In the genomic region with DNA sequence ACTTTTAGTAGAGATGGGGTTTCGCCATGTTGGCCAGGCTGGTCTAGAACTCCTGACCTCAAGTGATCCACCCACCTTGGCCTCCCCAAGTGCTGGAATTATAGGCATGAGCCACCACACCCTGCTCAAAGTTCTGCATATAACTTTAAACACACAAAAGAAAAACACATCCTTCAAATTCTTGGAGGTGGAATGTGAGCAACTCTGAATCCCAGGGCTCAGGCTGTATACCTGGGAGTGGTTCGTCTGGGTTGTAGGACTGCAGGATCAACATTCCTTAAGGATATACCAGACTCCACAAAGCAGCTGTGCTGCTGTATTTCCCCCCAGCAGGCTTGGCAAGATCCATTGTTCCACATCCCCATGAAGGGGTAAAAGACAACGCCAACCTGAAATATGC, we compare ENCODE assay signal across 21 cellular contexts. TPM values are rescaled to one million over a fixed set of nuclear protein-coding genes. Genes with fewer than 3 reads are reported as not detected.
DNase-seq lines count a peak whose midpoint lies in the region; ATAC-seq and TF ChIP-seq lines count a peak whose summit lies in the region.
"Had no signal": no experiment of that assay in that cellular context is flagged by ENCODE, and none has a peak within 500 bp of the region (broad histone marks: within the 10 kb centered on the region; RNA-seq: fewer than 3 reads in every experiment).

No MANE protein-coding gene starts in this region.

- H3K36me3 ChIP-seq in GM23338 (ENCODE audit: insufficient read depth) = no peaks in the 10 kb centered on the region
- H3K36me3 ChIP-seq: ascending aorta, thoracic aorta had no signal

- H3K36me3 Mint-ChIP-seq in GM23338 (ENCODE audit: low read depth) (no peaks in the 10 kb centered on the region), progenitor cell of endocrine pancreas (ENCODE audit: insufficient read depth) (no peaks in the 10 kb centered on the region)
- H3K36me3 Mint-ChIP-seq: CD8-positive, alpha-beta memory T cell; immature natural killer cell had no signal

- TF ChIP-seq CTCF in GM23338 (conservative IDR thresholded peaks at IDR 0.05; ENCODE audit: low read depth in 2 of 2) (no peak), RWPE1 (conservative IDR thresholded peaks at IDR 0.05; ENCODE audit: low read depth) (no peak), progenitor cell of endocrine pancreas (IDR thresholded peaks at IDR 0.05; ENCODE audit: unreplicated experiment) (no peak)

- POLR2A ChIA-PET in RWPE1 (lab: Yijun Ruan, JAX; ENCODE audit: low non-redundant PET) = no interaction called here

- no peaks in the 10 kb centered on the region for H3F3A ChIP-seq in GM23338 (replicated peaks; ENCODE audit: low read depth)

- H3K27ac ChIP-seq in GM23338 (ENCODE audit: low read depth) (no peak overlapping the region; the same call in 1 of the 2 replicates), RWPE1 (no peak overlapping the region)
- H3K27ac ChIP-seq: ascending aorta, psoas muscle, thoracic aorta had no signal

- no peaks in the 10 kb centered on the region for H4K20me1 ChIP-seq in GM23338 (replicated peaks; ENCODE audit: insufficient read depth)

- no peak overlapping the region for H2AFZ ChIP-seq in GM23338

- DNase-seq in GM23338 (ENCODE audit: low spot score) = peak; percentile 69
- DNase-seq in RWPE1 (ENCODE audit: low spot score) = peak; percentile 41
- DNase-seq in kidney glomerular epithelial cell (lab: John Stamatoyannopoulos, UW) = peak; percentile 21
- DNase-seq in progenitor cell of endocrine pancreas (ENCODE audit: low spot score, unreplicated experiment) = no peak
- DNase-seq in activated naive CD4-positive, alpha-beta T cell treated with Interleukin-2 at 50 U/mL for 16 hours = no peak
- no peak for DNase-seq in ureter (ENCODE audit: low spot score)
- DNase-seq in DMS153 (lab: John Stamatoyannopoulos, UW) = no peak
- DNase-seq: activated CD4-positive, CD25-positive, alpha-beta regulatory T cell; activated CD8-positive, alpha-beta T cell treated with anti-CD3 and anti-CD28 coated beads, Interleukin-2, amount 10 ng/mL, durations not matched to agents 7 days and 5 days; activated naive CD4-positive, alpha-beta T cell treated with anti-CD3 and anti-CD28 coated beads, Interleukin-2, amount 50 U/mL, for 16 hours; activated T-cell treated with anti-CD3 and anti-CD28 coated beads, Interleukin-2, amount 50 U/mL, for 4 hours; CD8-positive, alpha-beta memory T cell; effector memory CD4-positive, alpha-beta T cell; glutamatergic neuron; immature natural killer cell; NCI-H524; psoas muscle had no signal

- H3K27me3 ChIP-seq in GM23338 (ENCODE audit: insufficient read depth) = no peaks in the 10 kb centered on the region
- H3K27me3 ChIP-seq: ascending aorta had no signal

- peaks cover 6% of the 10 kb centered on the region for H3K27me3 Mint-ChIP-seq in GM23338 (ENCODE audit: insufficient read depth, low read depth, poor library complexity)
- peaks cover 3% of the 10 kb centered on the region for H3K27me3 Mint-ChIP-seq in progenitor cell of endocrine pancreas

- no peaks in the 10 kb centered on the region for H3K9me2 ChIP-seq in GM23338 (ENCODE audit: insufficient read depth)

- no peaks in the 10 kb centered on the region for H3K79me2 ChIP-seq in GM23338 (replicated peaks; ENCODE audit: insufficient read depth)

- H3K4me3 ChIP-seq in GM23338 = no peak overlapping the region
- H3K4me3 ChIP-seq: ascending aorta, lung, psoas muscle, thoracic aorta had no signal

- no peak overlapping the region for H3K4me2 ChIP-seq in GM23338

- H3K4me1 ChIP-seq in GM23338 (ENCODE audit: insufficient read depth) = no peaks in the 10 kb centered on the region; the same call in 1 of the 2 replicates
- H3K4me1 ChIP-seq: ascending aorta had no signal

- CTCF ChIA-PET in RWPE1 (lab: Yijun Ruan, JAX) = interaction anchor here (0.6 to 2.4 kb wide), 3 partner anchors 21 to 107 kb away, joined by 4 to 12 read pairs (median 4); no protein-coding TSS in a partner anchor

- H3K4me1 Mint-ChIP-seq in GM23338 (peaks cover 17% of the 10 kb centered on the region), progenitor cell of endocrine pancreas (ENCODE audit: low read depth) (no peaks in the 10 kb centered on the region)

- no peaks in the 10 kb centered on the region for H3K9me3 Mint-ChIP-seq in GM23338
- no peaks in the 10 kb centered on the region for H3K9me3 Mint-ChIP-seq in progenitor cell of endocrine pancreas (ENCODE audit: low read depth)
- H3K9me3 Mint-ChIP-seq: activated T-cell treated with anti-CD3 and anti-CD28 coated beads, Interleukin-2, amount 50 U/mL, for 4 hours; CD8-positive, alpha-beta memory T cell; immature natural killer cell had no signal

- ATAC-seq in GM23338 (no peak), GM21619 (IDR thresholded peaks at IDR 0.05; ENCODE audit: unreplicated experiment) (no peak)
- ATAC-seq: activated CD8-positive, alpha-beta T cell treated with anti-CD3 and anti-CD28 coated beads, Interleukin-2, amount 10 ng/mL, durations not matched to agents 7 days and 5 days; activated T-cell treated with anti-CD3 and anti-CD28 coated beads, Interleukin-2, amount 50 U/mL, for 4 hours; psoas muscle had no signal

- H3K4me3 Mint-ChIP-seq in GM23338 = no peak overlapping the region
- no peak overlapping the region for H3K4me3 Mint-ChIP-seq in progenitor cell of endocrine pancreas (ENCODE audit: low read depth)
- H3K4me3 Mint-ChIP-seq: activated CD8-positive, alpha-beta T cell treated with anti-CD3 and anti-CD28 coated beads, Interleukin-2, amount 10 ng/mL, durations not matched to agents 7 days and 5 days; activated T-cell treated with anti-CD3 and anti-CD28 coated beads, Interleukin-2, amount 50 U/mL, for 4 hours; CD8-positive, alpha-beta memory T cell; immature natural killer cell had no signal

- H3K27ac Mint-ChIP-seq in GM23338 = no peak overlapping the region
- H3K27ac Mint-ChIP-seq in progenitor cell of endocrine pancreas = peak overlapping the region; percentile 67
- H3K27ac Mint-ChIP-seq: activated CD8-positive, alpha-beta T cell treated with anti-CD3 and anti-CD28 coated beads, Interleukin-2, amount 10 ng/mL, durations not matched to agents 7 days and 5 days; CD8-positive, alpha-beta memory T cell; immature natural killer cell had no signal

TF ChIP-seq in GM23338, 12 proteins besides CTCF, POLR2A, EP300 and RAD21:
- no peak for TF ChIP-seq EZH2 (IDR thresholded peaks at IDR 0.05; ENCODE audit: low read depth, unreplicated experiment)
TF ChIP-seq in GM23338: peak in this region for 0.

RNA-seq across cellular contexts. Expression of a gene that starts 12.4 kb away (rescaled TPM):
- 1,200 and 1,745 TPM in 2 replicates for total RNA-seq in GM23338 (2014; rRNA removed; shearing (Covaris generic))
- polyA plus RNA-seq in GM23338 (2016; fragmentation: Nextera tagmentation; extraction: Ambion mirVana) = 2,793 and 2,848 TPM in 2 replicates
- total RNA-seq in progenitor cell of endocrine pancreas (2,637 and 2,682 TPM in 2 replicates), ureter (3,031 TPM)

RNA-seq across cellular contexts. Expression of a gene that starts 35.5 kb away (rescaled TPM):
- total RNA-seq in GM23338 (2014; rRNA removed; shearing (Covaris generic)) = 11.1 and 17.0 TPM in 2 replicates
- polyA plus RNA-seq in GM23338 (2016; fragmentation: Nextera tagmentation; extraction: Ambion mirVana) = 5.8 and 6.3 TPM in 2 replicates
- total RNA-seq in progenitor cell of endocrine pancreas (32.5 and 36.0 TPM in 2 replicates), ureter (53.4 TPM)

RNA-seq across cellular contexts. Expression of a gene that starts 46.1 kb away (rescaled TPM):
- 0.28 and 1.1 TPM in 2 replicates for total RNA-seq in GM23338 (2014; rRNA removed; shearing (Covaris generic))
- 0.10 TPM in 1 of 2 replicates, not detected in the other for polyA plus RNA-seq in GM23338 (2016; fragmentation: Nextera tagmentation; extraction: Ambion mirVana)
- total RNA-seq in progenitor cell of endocrine pancreas (0.55 and 1.2 TPM in 2 replicates), ureter (1.5 TPM)
- total RNA-seq: ascending aorta had no signal

Comparison
In these comparisons a context has a peak if more than half of its experiments do, and no peak if none do; other contexts are left out.
1. DNase-seq: peak in GM23338 (single experiment), RWPE1 (single experiment) and kidney glomerular epithelial cell (single experiment); none in progenitor cell of endocrine pancreas (single experiment), activated naive CD4-positive, alpha-beta T cell treated with Interleukin-2 at 50 U/mL for 16 hours (single experiment), ureter (single experiment) and DMS153 (single experiment).